Comparison of ENCODE assay signal across 35 cellular contexts in genomic region chr1:224045556-224045955, GRCh38.
"Had no signal": no experiment of that assay in that cellular context is flagged by ENCODE, and none has a peak within 500 bp of the region (broad histone marks: within the 10 kb centered on the region; RNA-seq: fewer than 3 reads in every experiment).

No MANE protein-coding gene starts in this region.

- H3K36me3 ChIP-seq: adrenal gland, brain microvascular endothelial cell, breast epithelium had no signal

- H3K4me1 ChIP-seq: adrenal gland, body of pancreas, breast epithelium had no signal

- DNase-seq: activated B cell treated with CpG ODN at 0.5 μM for 24 hours; activated CD4-positive, alpha-beta memory T cell treated with anti-CD3 and anti-CD28 coated beads, Interleukin-2, amount 10 ng/mL, durations not matched to agents 7 days and 5 days; activated CD4-positive, alpha-beta T cell treated with anti-CD3 and anti-CD28 coated beads for 4 hours; activated CD4-positive, alpha-beta T cell treated with anti-CD3 and anti-CD28 coated beads, Interleukin-2, amount 10 ng/mL, durations not matched to agents 7 days and 5 days; activated CD4-positive, alpha-beta T cell treated with anti-CD3 and anti-CD28 coated beads, Interleukin-2, amount 50 U/mL, for 48 hours; activated CD4-positive, CD25-positive, alpha-beta regulatory T cell treated with anti-CD3 and anti-CD28 coated beads, Interleukin-2, amount 50 U/mL, for 72 hours; activated CD8-positive, alpha-beta memory T cell treated with anti-CD3 and anti-CD28 coated beads for 24 hours; activated CD8-positive, alpha-beta memory T cell treated with anti-CD3 and anti-CD28 coated beads, Interleukin-2, amount 10 ng/mL, durations not matched to agents 7 days and 5 days; activated CD8-positive, alpha-beta memory T cell treated with anti-CD3 and anti-CD28 coated beads, Interleukin-2, amount 50 U/mL, for 48 hours; activated CD8-positive, alpha-beta T cell treated with anti-CD3 and anti-CD28 coated beads, Interleukin-2, amount 10 ng/mL, durations not matched to agents 7 days and 5 days; activated effector memory CD4-positive, alpha-beta T cell treated with anti-CD3 and anti-CD28 coated beads, Interleukin-2, amount 50 U/mL, for 16 hours; activated gamma-delta T cell treated with Interleukin-2 at 50 U/mL for 16 hours; activated naive CD4-positive, alpha-beta T cell; activated naive CD4-positive, alpha-beta T cell treated with anti-CD3 and anti-CD28 coated beads for 36 hours; activated naive CD4-positive, alpha-beta T cell treated with anti-CD3 and anti-CD28 coated beads, Interleukin-2, amount 50 U/mL, for 16 hours; activated naive CD8-positive, alpha-beta T cell treated with anti-CD3 and anti-CD28 coated beads for 36 hours; activated T-cell treated with anti-CD3 and anti-CD28 coated beads, Interleukin-2, amount 50 U/mL, for 1 hour; activated T-cell treated with anti-CD3 and anti-CD28 coated beads, Interleukin-2, amount 50 U/mL, for 4 hours; activated T-cell treated with anti-CD3 and anti-CD28 coated beads, Interleukin-2, amount 50 U/mL, for 72 hours; adrenal gland; amniotic stem cell; aorta; body of pancreas; brain microvascular endothelial cell; central memory CD4-positive, alpha-beta T cell; T-helper 1 cell; T-helper 2 cell; T-helper 9 cell had no signal

- H3K27me3 ChIP-seq: body of pancreas, brain microvascular endothelial cell, breast epithelium had no signal

- ATAC-seq: activated CD8-positive, alpha-beta memory T cell treated with anti-CD3 and anti-CD28 coated beads, Interleukin-2, amount 10 ng/mL, durations not matched to agents 7 days and 5 days; activated CD8-positive, alpha-beta T cell treated with anti-CD3 and anti-CD28 coated beads, Interleukin-2, amount 10 ng/mL, durations not matched to agents 7 days and 5 days; activated naive CD4-positive, alpha-beta T cell treated with anti-CD3 and anti-CD28 coated beads, Interleukin-2, amount 50 U/mL, for 72 hours; activated T-cell treated with anti-CD3 and anti-CD28 coated beads, Interleukin-2, amount 50 U/mL, for 4 hours; activated T-cell treated with anti-CD3 and anti-CD28 coated beads, Interleukin-2, amount 50 U/mL, for 72 hours; activated T-helper 17 cell treated with anti-CD3 and anti-CD28 coated beads, Interleukin-2, amount 50 U/mL, for 72 hours; body of pancreas had no signal

- H3K4me3 Mint-ChIP-seq: activated B cell treated with CpG ODN at 0.5 μM for 24 hours; activated CD4-positive, alpha-beta memory T cell treated with anti-CD3 and anti-CD28 coated beads, Interleukin-2, amount 10 ng/mL, durations not matched to agents 7 days and 5 days; activated CD4-positive, alpha-beta T cell treated with anti-CD3 and anti-CD28 coated beads, Interleukin-2, amount 10 ng/mL, durations not matched to agents 7 days and 5 days; activated CD8-positive, alpha-beta memory T cell treated with anti-CD3 and anti-CD28 coated beads, Interleukin-2, amount 10 ng/mL, durations not matched to agents 7 days and 5 days; activated CD8-positive, alpha-beta T cell treated with anti-CD3 and anti-CD28 coated beads, Interleukin-2, amount 10 ng/mL, durations not matched to agents 7 days and 5 days; activated naive CD4-positive, alpha-beta T cell treated with anti-CD3 and anti-CD28 coated beads for 36 hours; activated naive CD8-positive, alpha-beta T cell treated with anti-CD3 and anti-CD28 coated beads for 36 hours; activated T-cell treated with anti-CD3 and anti-CD28 coated beads, Interleukin-2, amount 50 U/mL, for 4 hours; activated T-cell treated with anti-CD3 and anti-CD28 coated beads, Interleukin-2, amount 50 U/mL, for 72 hours; activated T-helper 1 cell treated with anti-CD3 and anti-CD28 coated beads, Interleukin-12 subunit alpha, Interleukin-12 subunit beta, Interleukin-2, Interleukin-4 antibody, amounts not matched to agents 30 ng/mL and 10 ng/mL and 1 ng/mL, durations not matched to agents 14 hours and 24 hours and 36 hours; activated T-helper 17 cell treated with anti-CD3 and anti-CD28 coated beads, Interleukin-2, amount 50 U/mL, for 72 hours; T-helper 1 cell treated with Interleukin-12 subunit alpha and Interleukin-12 subunit beta and Interleukin-4 antibody, amounts not matched to agents 30 μg/mL and 1 μg/mL, for 36 hours; T-helper 2 cell treated with Interferon-gamma antibody and Interleukin-4, amounts not matched to agents 5 μg/mL and 100 μg/mL, for 36 hours had no signal

- H3K36me3 Mint-ChIP-seq: activated CD8-positive, alpha-beta memory T cell treated with anti-CD3 and anti-CD28 coated beads, Interleukin-2, amount 10 ng/mL, durations not matched to agents 7 days and 5 days; activated naive CD4-positive, alpha-beta T cell treated with anti-CD3 and anti-CD28 coated beads, Interleukin-2, amount 50 U/mL, for 72 hours; activated naive CD8-positive, alpha-beta T cell treated with anti-CD3 and anti-CD28 coated beads for 36 hours had no signal

- H3K9me3 ChIP-seq: adrenal gland, body of pancreas, breast epithelium had no signal

- H3K4me1 Mint-ChIP-seq: activated T-helper 17 cell treated with anti-CD3 and anti-CD28 coated beads, Interleukin-2, amount 50 U/mL, for 72 hours had no signal

- H3K4me3 ChIP-seq: adrenal gland, body of pancreas, breast epithelium had no signal

- H3K27ac Mint-ChIP-seq: activated B cell treated with CpG ODN at 0.5 μM for 24 hours; activated CD4-positive, alpha-beta memory T cell treated with anti-CD3 and anti-CD28 coated beads, Interleukin-2, amount 10 ng/mL, durations not matched to agents 7 days and 5 days; activated CD4-positive, alpha-beta T cell treated with anti-CD3 and anti-CD28 coated beads, Interleukin-2, amount 10 ng/mL, durations not matched to agents 7 days and 5 days; activated CD8-positive, alpha-beta memory T cell treated with anti-CD3 and anti-CD28 coated beads, Interleukin-2, amount 10 ng/mL, durations not matched to agents 7 days and 5 days; activated CD8-positive, alpha-beta T cell treated with anti-CD3 and anti-CD28 coated beads, Interleukin-2, amount 10 ng/mL, durations not matched to agents 7 days and 5 days; activated naive CD4-positive, alpha-beta T cell treated with anti-CD3 and anti-CD28 coated beads for 36 hours; activated naive CD4-positive, alpha-beta T cell treated with anti-CD3 and anti-CD28 coated beads, Interleukin-2, amount 50 U/mL, for 72 hours; activated naive CD8-positive, alpha-beta T cell treated with anti-CD3 and anti-CD28 coated beads for 36 hours; activated T-cell treated with anti-CD3 and anti-CD28 coated beads, Interleukin-2, amount 50 U/mL, for 72 hours; activated T-helper 1 cell treated with anti-CD3 and anti-CD28 coated beads, Interleukin-12 subunit alpha, Interleukin-12 subunit beta, Interleukin-2, Interleukin-4 antibody, amounts not matched to agents 30 ng/mL and 10 ng/mL and 1 ng/mL, durations not matched to agents 14 hours and 24 hours and 36 hours; activated T-helper 17 cell treated with anti-CD3 and anti-CD28 coated beads, Interleukin-2, amount 50 U/mL, for 72 hours; T-helper 1 cell treated with Interleukin-12 subunit alpha and Interleukin-12 subunit beta and Interleukin-4 antibody, amounts not matched to agents 30 μg/mL and 1 μg/mL, for 36 hours; T-helper 2 cell treated with Interferon-gamma antibody and Interleukin-4, amounts not matched to agents 5 μg/mL and 100 μg/mL, for 36 hours had no signal

- H3K27ac ChIP-seq: adrenal gland, body of pancreas, brain microvascular endothelial cell, breast epithelium, VCaP had no signal

- H3K9me3 Mint-ChIP-seq: activated B cell treated with CpG ODN at 0.5 μM for 24 hours; activated CD4-positive, alpha-beta memory T cell treated with anti-CD3 and anti-CD28 coated beads, Interleukin-2, amount 10 ng/mL, durations not matched to agents 7 days and 5 days; activated CD4-positive, alpha-beta T cell treated with anti-CD3 and anti-CD28 coated beads, Interleukin-2, amount 10 ng/mL, durations not matched to agents 7 days and 5 days; activated naive CD4-positive, alpha-beta T cell treated with anti-CD3 and anti-CD28 coated beads for 36 hours; activated naive CD4-positive, alpha-beta T cell treated with anti-CD3 and anti-CD28 coated beads, Interleukin-2, amount 50 U/mL, for 72 hours; activated naive CD8-positive, alpha-beta T cell treated with anti-CD3 and anti-CD28 coated beads for 36 hours; activated T-cell treated with anti-CD3 and anti-CD28 coated beads, Interleukin-2, amount 50 U/mL, for 4 hours; activated T-cell treated with anti-CD3 and anti-CD28 coated beads, Interleukin-2, amount 50 U/mL, for 72 hours; activated T-helper 1 cell treated with anti-CD3 and anti-CD28 coated beads, Interleukin-12 subunit alpha, Interleukin-12 subunit beta, Interleukin-2, Interleukin-4 antibody, amounts not matched to agents 30 ng/mL and 10 ng/mL and 1 ng/mL, durations not matched to agents 14 hours and 24 hours and 36 hours; activated T-helper 17 cell treated with anti-CD3 and anti-CD28 coated beads, Interleukin-2, amount 50 U/mL, for 72 hours; T-helper 1 cell treated with Interleukin-12 subunit alpha and Interleukin-12 subunit beta and Interleukin-4 antibody, amounts not matched to agents 30 μg/mL and 1 μg/mL, for 36 hours; T-helper 2 cell treated with Interferon-gamma antibody and Interleukin-4, amounts not matched to agents 5 μg/mL and 100 μg/mL, for 36 hours had no signal
